In genomic region chr3:112686360-112686759, GRCh38 we compare ENCODE assay signal across 14 cellular contexts. TPM values are rescaled to one million over a fixed set of nuclear protein-coding genes. Genes with fewer than 3 reads are reported as not detected.
"Had no signal": no experiment of that assay in that cellular context is flagged by ENCODE, and none has a peak within 500 bp of the region (broad histone marks: within the 10 kb centered on the region; RNA-seq: fewer than 3 reads in every experiment).

No MANE protein-coding gene starts in this region.

- H3K27me3 ChIP-seq: breast epithelium, ovary had no signal

- H3K9me3 Mint-ChIP-seq: immature natural killer cell; natural killer cell treated with Interleukin-12 subunit alpha and Interleukin-12 subunit beta and Interleukin-15 and Interleukin-18, amount 100 ng/mL, for 72 hours; stimulated activated effector memory CD8-positive, alpha-beta T cell treated with anti-CD3 and anti-CD28 coated beads, Interleukin-12 subunit alpha, Interleukin-12 subunit beta, amount 100 ng/mL, for 72 hours had no signal

- H3K4me1 ChIP-seq: breast epithelium had no signal

- H3K4me3 ChIP-seq: breast epithelium, ovary, thoracic aorta had no signal

- H3K4me3 Mint-ChIP-seq: immature natural killer cell; natural killer cell treated with Interleukin-12 subunit alpha and Interleukin-12 subunit beta and Interleukin-15 and Interleukin-18, amount 100 ng/mL, for 72 hours; stimulated activated effector memory CD8-positive, alpha-beta T cell treated with anti-CD3 and anti-CD28 coated beads, Interleukin-12 subunit alpha, Interleukin-12 subunit beta, amount 100 ng/mL, for 72 hours had no signal

- H3K36me3 Mint-ChIP-seq: immature natural killer cell; natural killer cell treated with Interleukin-12 subunit alpha and Interleukin-12 subunit beta and Interleukin-15 and Interleukin-18, amount 100 ng/mL, for 72 hours; stimulated activated effector memory CD8-positive, alpha-beta T cell treated with anti-CD3 and anti-CD28 coated beads, Interleukin-12 subunit alpha, Interleukin-12 subunit beta, amount 100 ng/mL, for 72 hours had no signal

- DNase-seq: activated naive CD4-positive, alpha-beta T cell treated with Interleukin-2 at 50 U/mL for 16 hours; anterior cingulate cortex; cerebellar nuclear complex; erythroblast; immature natural killer cell; ovary; stimulated activated CD4-positive, alpha-beta T cell treated with anti-CD3 and anti-CD28 coated beads, Interleukin-2, amount 100 ng/mL, for 24 hours had no signal

- ATAC-seq: natural killer cell treated with Interleukin-12 subunit alpha and Interleukin-12 subunit beta and Interleukin-15 and Interleukin-18, amount 100 ng/mL, for 72 hours; sciatic nerve; stimulated activated effector memory CD8-positive, alpha-beta T cell treated with anti-CD3 and anti-CD28 coated beads, Interleukin-12 subunit alpha, Interleukin-12 subunit beta, amount 100 ng/mL, for 72 hours had no signal

- H3K27ac ChIP-seq: breast epithelium, ovary, thoracic aorta had no signal

- H3K4me1 Mint-ChIP-seq: stimulated activated effector memory CD8-positive, alpha-beta T cell treated with anti-CD3 and anti-CD28 coated beads, Interleukin-12 subunit alpha, Interleukin-12 subunit beta, amount 100 ng/mL, for 72 hours had no signal

- H3K36me3 ChIP-seq: breast epithelium, ovary, thoracic aorta had no signal

- H3K27ac Mint-ChIP-seq: natural killer cell treated with Interleukin-12 subunit alpha and Interleukin-12 subunit beta and Interleukin-15 and Interleukin-18, amount 100 ng/mL, for 72 hours; stimulated activated effector memory CD8-positive, alpha-beta T cell treated with anti-CD3 and anti-CD28 coated beads, Interleukin-12 subunit alpha, Interleukin-12 subunit beta, amount 100 ng/mL, for 72 hours had no signal

- H3K9me3 ChIP-seq: breast epithelium, ovary, thoracic aorta had no signal

RNA-seq across cellular contexts. Expression of gene CCDC80, which starts 45.4 kb away (rescaled TPM):
- total RNA-seq: activated CD8-positive, alpha-beta memory T cell treated with anti-CD3 and anti-CD28 coated beads for 36 hours; T-helper 2 cell treated with Interferon-gamma antibody and Interleukin-4, amounts not matched to agents 100 ng/mL and 5 ng/mL, for 36 hours had no signal
